In the genomic region with DNA sequence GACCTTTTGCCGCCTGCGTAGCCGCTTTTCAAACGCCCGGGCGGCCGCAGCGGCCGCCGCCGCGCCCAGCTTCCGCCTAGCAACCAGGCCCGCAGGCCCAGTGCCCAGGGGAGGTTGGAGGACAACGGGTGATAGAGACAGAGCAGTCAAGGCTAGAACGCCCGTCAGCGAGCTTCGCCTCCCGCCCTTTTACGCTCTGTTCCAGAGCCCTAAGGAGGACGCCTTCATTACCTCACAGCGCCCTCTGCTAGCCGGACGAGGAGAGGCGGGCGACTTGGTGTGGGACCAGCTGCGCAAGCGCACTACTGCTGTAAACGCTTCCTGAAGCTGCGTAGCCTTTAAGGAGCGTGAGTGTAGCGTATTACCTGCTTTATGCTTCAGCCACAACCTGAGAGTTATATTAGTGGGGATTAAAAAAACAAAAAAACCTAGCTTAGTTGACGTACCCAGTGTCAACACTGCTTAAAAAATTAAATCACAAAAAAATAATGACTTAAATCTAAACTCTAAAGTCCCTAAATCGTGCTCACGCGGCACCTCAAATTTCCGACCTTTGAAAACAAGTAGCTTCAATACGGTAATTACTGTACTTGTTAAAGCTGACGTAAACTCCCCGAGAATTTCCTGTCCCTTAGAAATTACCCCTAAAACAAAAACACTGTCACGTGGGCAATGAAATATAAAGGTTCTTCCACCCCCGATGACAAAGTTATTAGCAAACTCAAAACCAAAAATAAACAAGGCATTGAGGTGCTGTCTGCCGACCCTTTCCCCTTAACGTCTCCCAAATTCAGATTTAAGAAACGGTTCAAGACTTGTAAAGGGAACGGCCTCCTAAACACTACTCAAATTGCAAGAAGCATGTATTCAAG, we compare ENCODE assay signal across 8 cellular contexts. TPM values are rescaled to one million over a fixed set of nuclear protein-coding genes. Genes with fewer than 3 reads are reported as not detected.
DNase-seq lines count a peak whose midpoint lies in the region; ATAC-seq and TF ChIP-seq lines count a peak whose summit lies in the region.

Gene CEP120, minus strand, starts transcription at position 126 of the 872 bp plus-strand sequence. CDS start 405 bp downstream, outside the sequence.

- H3K9me3 Mint-ChIP-seq in activated T-helper 2 cell treated with anti-CD3 and anti-CD28 coated beads, Interferon-gamma antibody, Interleukin-2, Interleukin-4, amounts not matched to agents 10 μg/mL and 5 μg/mL and 100 μg/mL, durations not matched to agents 14 hours and 24 hours and 36 hours = no peaks in the 10 kb centered on the region
- H3K9me3 Mint-ChIP-seq in natural killer cell = no peaks in the 10 kb centered on the region

- peaks cover 11% of the 10 kb centered on the region for H3K4me1 ChIP-seq in RWPE2 (ENCODE audit: insufficient read depth, poor library complexity, severe bottlenecking)

- peak within 1 kb of the TSS; percentile 57 for H3K27ac ChIP-seq in RWPE2 (ENCODE audit: poor library complexity, severe bottlenecking)

- peak; percentile 98 for ATAC-seq in RWPE2 (ENCODE audit: low read depth)
- peak; percentile 93 to 99 (median 93) for ATAC-seq in natural killer cell

- intact Hi-C loops in activated T-helper 2 cell treated with anti-CD3 and anti-CD28 coated beads, Interferon-gamma antibody, Interleukin-2, Interleukin-4, amounts not matched to agents 10 μg/mL and 5 μg/mL and 100 μg/mL, durations not matched to agents 14 hours and 24 hours and 36 hours (cut with micrococcal nuclease) = loop anchor here (1.0 kb wide), 6 partner anchors 15 to 188 kb away; partner anchors contain the start of gene CSNK1G3
- intact Hi-C loops in natural killer cell (cut with micrococcal nuclease) = loop anchor here (1.0 kb wide), 3 partner anchors 89 to 188 kb away; partner anchors contain the start of gene CSNK1G3

- DNase-seq in ELR (ENCODE audit: low read depth) (peak; percentile 99), GOT3 (lab: John Stamatoyannopoulos, UW) (peak; percentile 97), RWPE2 (ENCODE audit: low spot score) (peak; percentile 99), fibroblast of peridontal ligament (ENCODE audit: extremely low read depth) (peak; percentile 100), natural killer cell (peak; percentile 92)
- peak; percentile 96 for DNase-seq in activated T-helper 2 cell treated with anti-CD3 and anti-CD28 coated beads, Interferon-gamma antibody, Interleukin-2, Interleukin-4, amounts not matched to agents 10 μg/mL and 5 μg/mL and 100 μg/mL, durations not matched to agents 14 hours and 24 hours and 36 hours (ENCODE audit: low spot score)
- peak; percentile 96 for DNase-seq in stimulated activated naive CD4-positive, alpha-beta T cell treated with Interleukin-2 at 50 U/mL for 16 hours (lab: John Stamatoyannopoulos, UW)

- H3K27ac Mint-ChIP-seq in activated T-helper 2 cell treated with anti-CD3 and anti-CD28 coated beads, Interferon-gamma antibody, Interleukin-2, Interleukin-4, amounts not matched to agents 10 μg/mL and 5 μg/mL and 100 μg/mL, durations not matched to agents 14 hours and 24 hours and 36 hours = no peak within 1 kb of the TSS
- no peak within 1 kb of the TSS for H3K27ac Mint-ChIP-seq in natural killer cell

- H3K4me1 Mint-ChIP-seq in activated T-helper 2 cell treated with anti-CD3 and anti-CD28 coated beads, Interferon-gamma antibody, Interleukin-2, Interleukin-4, amounts not matched to agents 10 μg/mL and 5 μg/mL and 100 μg/mL, durations not matched to agents 14 hours and 24 hours and 36 hours (ENCODE audit: low read depth) = peaks cover 26% of the 10 kb centered on the region
- H3K4me1 Mint-ChIP-seq in natural killer cell = peaks cover 6 to 21% of the 10 kb centered on the region in 2 donors

- TF ChIP-seq CTCF in LNCAP (IDR thresholded peaks at IDR 0.05) (peak; percentile 85), RWPE2 (IDR thresholded peaks at IDR 0.05; ENCODE audit: poor library complexity, severe bottlenecking) (peak; percentile 99), natural killer cell (IDR thresholded peaks at IDR 0.05) (peak; percentile 71)

- H3K4me3 ChIP-seq in RWPE2 (ENCODE audit: severe bottlenecking) = peak within 1 kb of the TSS; percentile 60

- peaks cover 6% of the 10 kb centered on the region for H3K36me3 Mint-ChIP-seq in activated T-helper 2 cell treated with anti-CD3 and anti-CD28 coated beads, Interferon-gamma antibody, Interleukin-2, Interleukin-4, amounts not matched to agents 10 μg/mL and 5 μg/mL and 100 μg/mL, durations not matched to agents 14 hours and 24 hours and 36 hours (ENCODE audit: low read depth)
- H3K36me3 Mint-ChIP-seq in natural killer cell = no peaks in the 10 kb centered on the region

- peaks cover 5% of the 10 kb centered on the region; the same call in 1 of the 2 replicates for H3K36me3 ChIP-seq in RWPE2 (ENCODE audit: low read depth)

- no peaks in the 10 kb centered on the region for H3K27me3 Mint-ChIP-seq in activated T-helper 2 cell treated with anti-CD3 and anti-CD28 coated beads, Interferon-gamma antibody, Interleukin-2, Interleukin-4, amounts not matched to agents 10 μg/mL and 5 μg/mL and 100 μg/mL, durations not matched to agents 14 hours and 24 hours and 36 hours (ENCODE audit: low read depth)
- no peaks in the 10 kb centered on the region for H3K27me3 Mint-ChIP-seq in natural killer cell (ENCODE audit: low read depth in 2 of 2)

- H3K9me3 ChIP-seq in RWPE2 (ENCODE audit: severe bottlenecking) = no peaks in the 10 kb centered on the region

- no peaks in the 10 kb centered on the region for H3K27me3 ChIP-seq in RWPE2 (ENCODE audit: insufficient read depth, poor library complexity, severe bottlenecking)

- H3K4me3 Mint-ChIP-seq in activated T-helper 2 cell treated with anti-CD3 and anti-CD28 coated beads, Interferon-gamma antibody, Interleukin-2, Interleukin-4, amounts not matched to agents 10 μg/mL and 5 μg/mL and 100 μg/mL, durations not matched to agents 14 hours and 24 hours and 36 hours (ENCODE audit: low read depth) = peak within 1 kb of the TSS; percentile 50
- H3K4me3 Mint-ChIP-seq in natural killer cell = no peak within 1 kb of the TSS

RNA-seq across cellular contexts. Expression of gene CEP120, which starts in this region (rescaled TPM):
- total RNA-seq in activated T-helper 2 cell treated with anti-CD3 and anti-CD28 coated beads, Interferon-gamma antibody, Interleukin-2, Interleukin-4, amounts not matched to agents 10 μg/mL and 5 μg/mL and 100 μg/mL, durations not matched to agents 14 hours and 24 hours and 36 hours = 25.3 and 26.7 TPM in 2 replicates
- total RNA-seq in natural killer cell = 10 to 100 TPM; 51.2 to 58.9 (median 54.6) TPM

Comparison
In these comparisons a context has a peak if more than half of its experiments do, and no peak if none do; other contexts are left out.
1. Peak in every context shown above with its lines: DNase-seq, ATAC-seq, H3K4me3 ChIP-seq and H3K27ac ChIP-seq.